8 cellular contexts compared by ENCODE assay signal in genomic region chr5:126599971-126600630, GRCh38. TPM values are rescaled to one million over a fixed set of nuclear protein-coding genes. Genes with fewer than 3 reads are reported as not detected.
A peak's percentile ranks its signal among the peaks of the same experiment; 100 is the strongest.
DNase-seq lines count a peak whose midpoint lies in the region; ATAC-seq and TF ChIP-seq lines count a peak whose summit lies in the region.
"Not testable (repeated sequence)": the region's sequence is repeated elsewhere in the genome, so short reads cannot be mapped to it uniquely, and the experiment has no call there.

No MANE protein-coding gene starts in this region.

- not testable (repeated sequence) for ATAC-seq in naive B cell (ENCODE audit: low read depth in 2 of 2)

- H3K36me3 Mint-ChIP-seq in activated naive CD4-positive, alpha-beta T cell treated with anti-CD3 and anti-CD28 coated beads for 36 hours (ENCODE audit: low read depth), result not testable (repeated sequence)
- peaks cover 4 to 12% of the 10 kb centered on the region in 2 donors for H3K36me3 Mint-ChIP-seq in naive B cell

- H3K4me3 ChIP-seq in A673 (ENCODE audit: low read depth, low read length, poor library complexity, severe bottlenecking), result peak overlapping the region; percentile 98
- peak overlapping the region; percentile 82 for H3K4me3 ChIP-seq in HFF-Myc (replicated peaks; ENCODE audit: low read depth, low read length)
- peak overlapping the region; percentile 90 to 99 (median 97) for H3K4me3 ChIP-seq in Peyer's patch
- peak overlapping the region in 58 of 59 donors; percentile 67 to 100 (median 95) for H3K4me3 ChIP-seq in dorsolateral prefrontal cortex
- H3K4me3 ChIP-seq in iPS-11a (ENCODE audit: low read depth, low read length), result peak overlapping the region; percentile 86
- peak overlapping the region; percentile 100 for H3K4me3 ChIP-seq in smooth muscle cell

- POLR2A ChIA-PET in A673 (lab: Charles Lee; ENCODE audit: low non-redundant PET), result not testable (repeated sequence)

- not testable (repeated sequence) for H3K9ac ChIP-seq in smooth muscle cell (ENCODE audit: low read depth)

- H3K4me2 ChIP-seq in smooth muscle cell, result peak overlapping the region; percentile 99

- peak overlapping the region; percentile 93 for H3K27ac Mint-ChIP-seq in activated naive CD4-positive, alpha-beta T cell treated with anti-CD3 and anti-CD28 coated beads for 36 hours
- H3K27ac Mint-ChIP-seq in naive B cell, result peak overlapping the region in 5 of 6 donors; percentile 39 to 90 (median 86)

- H3K27me3 Mint-ChIP-seq in activated naive CD4-positive, alpha-beta T cell treated with anti-CD3 and anti-CD28 coated beads for 36 hours (ENCODE audit: low read depth); naive B cell: not testable (repeated sequence)

- not testable (repeated sequence) for H3F3A ChIP-seq in smooth muscle cell (ENCODE audit: low read depth)

- CTCF ChIA-PET in A673 (lab: Charles Lee), result interaction anchor here (1.7 kb wide), 1 partner anchor 261 kb away, joined by 5 read pairs; no protein-coding TSS in a partner anchor
- CTCF ChIA-PET in activated naive CD4-positive, alpha-beta T cell treated with anti-CD3 and anti-CD28 coated beads for 36 hours (lab: Charles Lee), result interaction anchor here (1.2 to 2.4 kb wide), 6 partner anchors 8 to 262 kb away, joined by 3 to 15 read pairs (median 4); no protein-coding TSS in a partner anchor

- not testable (repeated sequence) for BruUV-seq in A673 (replicated peaks; lab: Mats Ljungman, UMichigan)

- not testable (repeated sequence) for H3K4me1 ChIP-seq in A673 (ENCODE audit: insufficient read depth, low read length, poor library complexity, severe bottlenecking)
- H3K4me1 ChIP-seq in Peyer's patch, result peaks cover 0 to 18% (median 10%) of the 10 kb centered on the region in 4 donors
- H3K4me1 ChIP-seq in smooth muscle cell (ENCODE audit: low read depth), result peaks cover 13% of the 10 kb centered on the region

- H3K4me3 Mint-ChIP-seq in activated naive CD4-positive, alpha-beta T cell treated with anti-CD3 and anti-CD28 coated beads for 36 hours, result peak overlapping the region; percentile 90
- H3K4me3 Mint-ChIP-seq in naive B cell, result peak overlapping the region; percentile 81 to 100 (median 98)

- not testable (repeated sequence) for TF ChIP-seq CTCF in A673 (conservative IDR thresholded peaks at IDR 0.05; ENCODE audit: low read depth, low read length); HFF-Myc (IDR thresholded peaks at IDR 0.05; ENCODE audit: low read depth, low read length, missing control alignments); Peyer's patch (IDR thresholded peaks at IDR 0.05); dorsolateral prefrontal cortex (IDR thresholded peaks at IDR 0.05 in 54 of 56, conservative IDR thresholded peaks at IDR 0.05 in 2 of 56; ENCODE audit: low read depth in 1 of 56, partially characterized antibody in 56 of 56); smooth muscle cell (IDR thresholded peaks at IDR 0.05; ENCODE audit: borderline replicate concordance, insufficient read depth, poor library complexity, severe bottlenecking)

- H3K27ac ChIP-seq in A673 (ENCODE audit: low read depth, low read length, poor library complexity, severe bottlenecking) (peak overlapping the region; percentile 90), Peyer's patch (peak overlapping the region in 3 of 4 donors; percentile 80 to 95 (median 82)), dorsolateral prefrontal cortex (peak overlapping the region in 57 of 59 donors; percentile 21 to 95 (median 83)), smooth muscle cell (ENCODE audit: low read depth) (peak overlapping the region; percentile 10)

- not testable (repeated sequence) for H3K9me3 ChIP-seq in A673 (ENCODE audit: low read depth, low read length, poor library complexity, severe bottlenecking); Peyer's patch; smooth muscle cell (replicated peaks; ENCODE audit: low read depth)

- H4K20me1 ChIP-seq in smooth muscle cell (ENCODE audit: low read depth), result peaks cover 19% of the 10 kb centered on the region

- H2AFZ ChIP-seq in smooth muscle cell (ENCODE audit: low read depth), result peak overlapping the region; percentile 99

- not testable (repeated sequence) for TF ChIP-seq POLR2A in Peyer's patch (IDR thresholded peaks at IDR 0.05)

- H3K79me2 ChIP-seq in smooth muscle cell (ENCODE audit: low read depth), result peaks cover 41% of the 10 kb centered on the region

- peaks cover 26% of the 10 kb centered on the region for H3K4me1 Mint-ChIP-seq in activated naive CD4-positive, alpha-beta T cell treated with anti-CD3 and anti-CD28 coated beads for 36 hours (ENCODE audit: low read depth)
- peaks cover 16 to 37% (median 22%) of the 10 kb centered on the region in 3 donors for H3K4me1 Mint-ChIP-seq in naive B cell

- WGBS in smooth muscle cell (ENCODE audit: low lambda C conversion rate), result 36% methylated on average over 15 of the region's 15 CpGs

- not testable (repeated sequence) for H3K9me3 Mint-ChIP-seq in activated naive CD4-positive, alpha-beta T cell treated with anti-CD3 and anti-CD28 coated beads for 36 hours; naive B cell

- H3K36me3 ChIP-seq in A673 (ENCODE audit: insufficient read depth, low read length, poor library complexity, severe bottlenecking) (peaks cover 18% of the 10 kb centered on the region), Peyer's patch (peaks cover 0 to 17% (median 0%) of the 10 kb centered on the region in 3 donors)
- not testable (repeated sequence) for H3K36me3 ChIP-seq in smooth muscle cell (ENCODE audit: low read depth)

- intact Hi-C loops in A673 (cut with micrococcal nuclease; ENCODE audit: unreplicated experiment), result loop anchor here (5.0 kb wide), 2 partner anchors 58 to 248 kb away; no protein-coding TSS in a partner anchor
- intact Hi-C loops in activated naive CD4-positive, alpha-beta T cell treated with anti-CD3 and anti-CD28 coated beads for 36 hours (cut with micrococcal nuclease), result loop anchor here (1.0 to 10.0 kb wide), 5 partner anchors 25 to 1485 kb away; partner anchors contain the start of genes GRAMD2B, PRRC1 and SLC12A2
- intact Hi-C loops in dorsolateral prefrontal cortex (cut with DNase I), result loop anchor here (2.0 to 5.0 kb wide), 7 partner anchors 58 to 261 kb away; partner anchors contain the start of gene LMNB1 (in 2 of the 2)

- not testable (repeated sequence) for DNase-seq in A673 (ENCODE audit: low spot score); HFF-Myc (ENCODE audit: extremely low read depth, low read depth); Peyer's patch; activated naive CD4-positive, alpha-beta T cell treated with anti-CD3 and anti-CD28 coated beads for 36 hours; dorsolateral prefrontal cortex; naive B cell; smooth muscle cell (lab: John Stamatoyannopoulos, UW; ENCODE audit: unreplicated experiment)

- not testable (repeated sequence) for H3K27me3 ChIP-seq in A673 (replicated peaks; ENCODE audit: insufficient read depth, low read depth, low read length, poor library complexity); Peyer's patch; dorsolateral prefrontal cortex; smooth muscle cell (ENCODE audit: low read depth)

RNA-seq across cellular contexts. Expression of gene PHAX, which starts 0.6 kb away (rescaled TPM):
- total RNA-seq in A673 (2021) (71.3 and 73.1 TPM in 2 replicates), Peyer's patch (10 to 100 TPM; 25.6 to 31.4 (median 27.4) TPM), dorsolateral prefrontal cortex (10 to 100 TPM; 32.7 to 78.0 (median 53.0) TPM), smooth muscle cell (34.4 and 61.3 TPM in 2 replicates)
- 10 to 100 TPM; 34.9 to 37.2 TPM for total RNA-seq in activated naive CD4-positive, alpha-beta T cell treated with anti-CD3 and anti-CD28 coated beads for 36 hours
- polyA plus RNA-seq in naive B cell (ENCODE audit: low read depth in 6 of 6) (10 to 100 TPM; 29.7 to 84.8 (median 66.5) TPM), smooth muscle cell (45.4 and 58.2 TPM in 2 replicates)

RNA-seq across cellular contexts. Expression of gene ALDH7A1, which starts 5.1 kb away (rescaled TPM):
- 95.2 and 112 TPM in 2 replicates for total RNA-seq in A673 (2021)
- total RNA-seq in Peyer's patch, result 10 to 100 TPM; 19.4 to 25.7 (median 22.0) TPM
- 10 to 100 TPM; 10.3 to 11.3 TPM for total RNA-seq in activated naive CD4-positive, alpha-beta T cell treated with anti-CD3 and anti-CD28 coated beads for 36 hours
- 100 to 1,000 TPM in 45 of 120 experiments, 10 to 100 TPM in 75; 54.8 to 188 (median 92.2) TPM for total RNA-seq in dorsolateral prefrontal cortex
- polyA plus RNA-seq in naive B cell (ENCODE audit: low read depth in 6 of 6), result 1 to 10 TPM in 5 of 6 donors, under 1 TPM in 1; 0.97 to 8.1 (median 3.0) TPM
- total RNA-seq in smooth muscle cell, result 26.5 and 28.4 TPM in 2 replicates
- 55.3 and 56.8 TPM in 2 replicates for polyA plus RNA-seq in smooth muscle cell

Comparison
In these comparisons a context has a peak if more than half of its experiments do, and no peak if none do; other contexts are left out.
1. H3K27ac ChIP-seq: peak in every context shown above with its lines; median percentile 90 in A673; 83 in dorsolateral prefrontal cortex; 82 in Peyer's patch; 10 in smooth muscle cell.